Comparison of ENCODE assay signal across 15 cellular contexts in the genomic region with DNA sequence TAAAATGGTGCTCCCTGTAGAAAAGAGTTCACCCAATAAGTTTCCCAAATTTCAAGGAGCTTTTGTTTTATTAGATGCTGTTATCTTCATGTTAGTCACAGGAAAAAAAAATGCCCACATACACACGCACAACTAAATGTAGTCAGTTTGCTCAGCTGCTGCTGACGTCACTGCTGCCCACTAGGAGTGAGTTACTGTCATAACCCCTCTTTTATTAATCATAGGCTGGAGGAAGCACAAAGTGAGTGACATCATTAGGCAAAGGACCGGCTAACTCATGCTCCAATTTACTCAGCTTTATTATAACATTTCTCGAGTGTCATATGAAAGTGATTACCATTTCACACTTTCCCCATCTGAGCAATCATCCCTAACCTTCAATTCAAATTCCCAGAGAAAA. TPM values are rescaled to one million over a fixed set of nuclear protein-coding genes. Genes with fewer than 3 reads are reported as not detected.
DNase-seq lines count a peak whose midpoint lies in the region; ATAC-seq, FAIRE-seq and TF ChIP-seq lines count a peak whose summit lies in the region.
"Had no signal": no experiment of that assay in that cellular context is flagged by ENCODE, and none has a peak within 500 bp of the region (broad histone marks: within the 10 kb centered on the region; RNA-seq: fewer than 3 reads in every experiment).

No MANE protein-coding gene starts in this region.

- H3K4me2 ChIP-seq in K562 (ENCODE audit: insufficient read depth, low read length): no peak overlapping the region

- H3K27ac ChIP-seq in K562 (ENCODE audit: extremely low read depth, low read depth, low read length): no peak overlapping the region
- H3K27ac ChIP-seq in liver (ENCODE audit: low read depth in 1 of 2, low read length in 2 of 2): peak overlapping the region; percentile 68 to 96
- no peak overlapping the region for H3K27ac ChIP-seq in small intestine (ENCODE audit: low read depth in 1 of 2, low read length in 1 of 2)

- 3% methylated on average over 4 of the region's 4 CpGs for WGBS in K562 (ENCODE audit: insufficient coverage, low coverage, missing lambda C conversion rate)
- 80% methylated on average over 4 of the region's 4 CpGs for WGBS in liver
- WGBS in small intestine, 3 donors: 37 to 59% (median 50%) methylated on average over 4 of the region's 4 CpGs

- POLR2A ChIA-PET in K562 (lab: Yijun Ruan, JAX): no interaction called here
- POLR2A ChIA-PET in activated CD4-positive, alpha-beta memory T cell treated with anti-CD3 and anti-CD28 coated beads for 36 hours (lab: Charles Lee): no interaction called here

- H3K9me1 ChIP-seq in K562 (ENCODE audit: control insufficient read depth, insufficient read depth, low read length): no peaks in the 10 kb centered on the region

- H3K4me3 Mint-ChIP-seq in activated CD4-positive, alpha-beta memory T cell treated with anti-CD3 and anti-CD28 coated beads for 36 hours: no peak overlapping the region
- H3K4me3 Mint-ChIP-seq: effector memory CD8-positive, alpha-beta T cell had no signal

- H3K36me3 Mint-ChIP-seq in activated CD4-positive, alpha-beta memory T cell treated with anti-CD3 and anti-CD28 coated beads for 36 hours: no peaks in the 10 kb centered on the region

- H2AFZ ChIP-seq in K562 (ENCODE audit: low read depth, low read length): no peak overlapping the region

- H3K4me1 ChIP-seq in K562 (replicated peaks in 1 of 2; ENCODE audit: control insufficient read depth in 2 of 2, insufficient read depth in 2 of 2, low read length in 2 of 2): peaks cover 0 to 7% of the 10 kb centered on the region in 2 experiments; a peak in 1 of 5 replicates
- peaks cover 0 to 48% (median 12%) of the 10 kb centered on the region in 4 donors for H3K4me1 ChIP-seq in liver (ENCODE audit: control insufficient read depth in 4 of 4, insufficient read depth in 4 of 4, low read length in 3 of 4)
- peaks cover 0 to 6% of the 10 kb centered on the region in 2 donors for H3K4me1 ChIP-seq in small intestine (ENCODE audit: control insufficient read depth in 2 of 2, insufficient read depth in 1 of 2, low read depth in 1 of 2, low read length in 1 of 2)

- no peak for TF ChIP-seq POLR2A in K562 (conservative IDR thresholded peaks at IDR 0.05)

- peaks cover 19% of the 10 kb centered on the region for H3K27me3 Mint-ChIP-seq in activated CD4-positive, alpha-beta memory T cell treated with anti-CD3 and anti-CD28 coated beads for 36 hours

- H3K79me2 ChIP-seq in K562 (ENCODE audit: control insufficient read depth, insufficient read depth, low read length): no peaks in the 10 kb centered on the region

- H3K4me1 Mint-ChIP-seq in activated CD4-positive, alpha-beta memory T cell treated with anti-CD3 and anti-CD28 coated beads for 36 hours (ENCODE audit: low read depth): peaks cover 12% of the 10 kb centered on the region

- intact Hi-C loops in K562 (cut with micrococcal nuclease): loop anchor here (5.0 kb wide), 1 partner anchor 1382 kb away; no protein-coding TSS in a partner anchor
- intact Hi-C loops in activated CD4-positive, alpha-beta memory T cell treated with anti-CD3 and anti-CD28 coated beads for 36 hours (cut with micrococcal nuclease): no loop called here
- intact Hi-C loops in left cardiac atrium (cut with DNase I): loop anchor here in 1 of 2 donors (5.0 kb wide), 1 partner anchor 1382 kb away; no protein-coding TSS in a partner anchor

- no TSS peak for BruUV-seq in K562 (replicated peaks; lab: Mats Ljungman, UMichigan)

- H3K4me3 ChIP-seq in MG63 (no peak overlapping the region), K562 (no peak overlapping the region), liver (ENCODE audit: low read depth in 1 of 3, low read length in 3 of 3) (no peak overlapping the region), small intestine (ENCODE audit: low read depth in 1 of 2, low read length in 2 of 2) (no peak overlapping the region)

- no peaks in the 10 kb centered on the region for H3K36me3 ChIP-seq in MG63
- H3K36me3 ChIP-seq in K562 (ENCODE audit: control insufficient read depth, insufficient read depth, low read length): no peaks in the 10 kb centered on the region
- no peaks in the 10 kb centered on the region for H3K36me3 ChIP-seq in liver (ENCODE audit: control insufficient read depth in 4 of 4, insufficient read depth in 3 of 4, low read depth in 1 of 4, low read length in 3 of 4)
- H3K36me3 ChIP-seq in small intestine (ENCODE audit: control insufficient read depth in 2 of 2, insufficient read depth in 2 of 2, low read length in 2 of 2): no peaks in the 10 kb centered on the region

- no peak for TF ChIP-seq EP300 in K562 (IDR thresholded peaks at IDR 0.05; ENCODE audit: low read length)

- no peak for ATAC-seq in K562
- ATAC-seq in left cardiac atrium: no peak
- ATAC-seq: effector memory CD8-positive, alpha-beta T cell; stimulated activated naive CD8-positive, alpha-beta T cell treated with anti-CD3 and anti-CD28 coated beads, Interleukin-15, Interleukin-2, amounts not matched to agents 100 U/mL and 50 U/mL, for 24 hours had no signal

- in situ Hi-C loops in K562 (cut with MboI): no loop called here

- no peak for FAIRE-seq in K562 (lab: Jason Lieb, UNC)
- no peak for FAIRE-seq in small intestine (lab: Jason Lieb, UNC)
- FAIRE-seq: GM12891, H1 had no signal

- no peak for TF ChIP-seq RAD21 in K562 (CRISPR knock-in tag; conservative IDR thresholded peaks at IDR 0.05 in 1 of 2, IDR thresholded peaks at IDR 0.05 in 1 of 2)
- no peak for TF ChIP-seq RAD21 in liver (IDR thresholded peaks at IDR 0.05)

- no peaks in the 10 kb centered on the region for H3K27me3 ChIP-seq in MG63
- H3K27me3 ChIP-seq in K562 (ENCODE audit: control insufficient read depth in 2 of 2, insufficient read depth in 2 of 2, low read length in 2 of 2): peaks cover 0 to 5% of the 10 kb centered on the region in 2 experiments; a peak in 1 of 5 replicates
- no peaks in the 10 kb centered on the region for H3K27me3 ChIP-seq in liver (ENCODE audit: control insufficient read depth in 4 of 4, insufficient read depth in 4 of 4, low read length in 3 of 4)
- H3K27me3 ChIP-seq in small intestine (ENCODE audit: control insufficient read depth in 2 of 2, insufficient read depth in 2 of 2, low read length in 2 of 2): no peaks in the 10 kb centered on the region

- H3K9ac ChIP-seq in K562 (ENCODE audit: insufficient read depth in 1 of 2, low read depth in 2 of 2, low read length in 2 of 2) (no peak overlapping the region), liver (ENCODE audit: low read depth in 1 of 2, low read length in 2 of 2) (no peak overlapping the region)

- no peaks in the 10 kb centered on the region for H4K20me1 ChIP-seq in K562 (replicated peaks; ENCODE audit: control insufficient read depth, insufficient read depth, low read length)

- H3K27ac Mint-ChIP-seq in activated CD4-positive, alpha-beta memory T cell treated with anti-CD3 and anti-CD28 coated beads for 36 hours: no peak overlapping the region

- no peaks in the 10 kb centered on the region for H3K9me3 Mint-ChIP-seq in activated CD4-positive, alpha-beta memory T cell treated with anti-CD3 and anti-CD28 coated beads for 36 hours
- H3K9me3 Mint-ChIP-seq: effector memory CD8-positive, alpha-beta T cell had no signal

- TF ChIP-seq CTCF in K562 (IDR thresholded peaks at IDR 0.05 in 2 of 3, conservative IDR thresholded peaks at IDR 0.05 in 1 of 3; ENCODE audit: insufficient read depth in 2 of 3, low read depth in 1 of 3, low read length in 3 of 3) (no peak), liver (IDR thresholded peaks at IDR 0.05; ENCODE audit: low read depth, low read length, missing input control) (no peak)

- peak; percentile 84 for DNase-seq in CD1c-positive myeloid dendritic cell (ENCODE audit: extremely low spot score)
- DNase-seq in MG63: peak; percentile 68
- DNase-seq in K562 (ENCODE audit: extremely low read depth in 1 of 4, low spot score in 3 of 4): no peak
- no peak for DNase-seq in small intestine
- no peak for DNase-seq in activated CD4-positive, CD25-positive, alpha-beta regulatory T cell treated with anti-CD3 and anti-CD28 coated beads, Interleukin-2, amount 50 U/mL, for 72 hours
- DNase-seq in activated CD4-positive, alpha-beta memory T cell treated with anti-CD3 and anti-CD28 coated beads for 36 hours: no peak
- no peak for DNase-seq in left cardiac atrium
- DNase-seq: effector memory CD8-positive, alpha-beta T cell; mesendoderm; OCI-M1; stimulated activated CD4-positive, alpha-beta T cell treated with anti-CD3 and anti-CD28 coated beads, Interleukin-2, amount 100 ng/mL, for 48 hours; stimulated activated naive CD8-positive, alpha-beta T cell treated with anti-CD3 and anti-CD28 coated beads, Interleukin-15, Interleukin-2, amounts not matched to agents 100 U/mL and 50 U/mL, for 24 hours had no signal

- CTCF ChIA-PET in K562 (lab: Yijun Ruan, JAX; ENCODE audit: low intra/inter-chr PET ratio): no interaction called here
- CTCF ChIA-PET in activated CD4-positive, alpha-beta memory T cell treated with anti-CD3 and anti-CD28 coated beads for 36 hours (lab: Charles Lee): no interaction called here

- H3K9me3 ChIP-seq in MG63: no peaks in the 10 kb centered on the region
- H3K9me3 ChIP-seq in K562 (replicated peaks; ENCODE audit: control insufficient read depth, insufficient read depth, low read depth, low read length): no peaks in the 10 kb centered on the region
- no peaks in the 10 kb centered on the region for H3K9me3 ChIP-seq in liver (ENCODE audit: control insufficient read depth in 4 of 4, low read length in 3 of 4)
- H3K9me3 ChIP-seq in small intestine (ENCODE audit: control insufficient read depth, low read depth): no peaks in the 10 kb centered on the region

RNA-seq across cellular contexts. Expression of a gene that starts 6.7 kb away (rescaled TPM):
- total RNA-seq in MG63 (2014; rRNA removed; shearing (Covaris generic); ENCODE audit: low replicate concordance): 0.07 and 0.56 TPM in 2 replicates
- not detected in 2 replicates for total RNA-seq in K562 (2011; cell fraction: chromatin; rRNA removed; ENCODE audit: low replicate concordance)
- not detected in 2 replicates for total RNA-seq in K562 (2011; cell fraction: nucleolus; rRNA removed)
- total RNA-seq in K562 (2011; cell fraction: nucleoplasm; rRNA removed): not detected in 2 replicates
- total RNA-seq in K562 (2014; rRNA removed) (not detected in 2 replicates), K562 (2014; rRNA removed; fragmentation: Illumina TruSeq; extraction: Trizol) (not detected in 2 replicates), K562 (2015; rRNA removed; fragmentation: Illumina TruSeq; extraction: Trizol) (0.04 TPM in 1 of 2 replicates, not detected in the other), K562 (2021) (0.02 TPM in 2 replicates), liver (1 to 10 TPM in 1 of 2 donors, under 1 TPM in 1; 0.23 to 8.9 TPM), left cardiac atrium (10 to 100 TPM in 1 of 2 donors, 1 to 10 TPM in 1; 1.5 to 15.4 TPM)
- polyA plus RNA-seq in K562 (2011; rRNA removed) (not detected in 2 replicates), K562 (2014; fragmentation: Illumina TruSeq; extraction: Trizol) (not detected in 2 replicates), K562 (2014; fragmentation: Nextera tagmentation; extraction: Ambion mirVana) (not detected), K562 (2014; rRNA removed) (not detected in 2 replicates), liver (1 to 10 TPM; 1.4 to 4.6 TPM), small intestine (under 1 TPM in 2 of 3 donors, not detected in 1; 0.27 to 0.63 TPM)
- 0.03 TPM in 1 of 2 replicates, not detected in the other for polyA plus RNA-seq in K562 (2011; cell fraction: cytosol; rRNA removed)
- not detected in 2 replicates for polyA plus RNA-seq in K562 (2011; cell fraction: nucleus; rRNA removed)
- 0.01 and 0.04 TPM in 2 replicates for polyA plus RNA-seq in K562 (2012)
- polyA minus RNA-seq in K562 (2011; rRNA and poly(A)+ RNA removed): 0.07 TPM in 1 of 2 replicates, not detected in the other
- polyA minus RNA-seq in K562 (2011; cell fraction: cytosol; rRNA and poly(A)+ RNA removed): not detected in 2 replicates
- polyA minus RNA-seq in K562 (2011; cell fraction: nucleus; rRNA and poly(A)+ RNA removed): not detected in 2 replicates
- not detected for total RNA-seq in activated CD4-positive, alpha-beta memory T cell treated with anti-CD3 and anti-CD28 coated beads for 36 hours

Comparison
In these comparisons a context has a peak if more than half of its experiments do, and no peak if none do; other contexts are left out.
1. DNase-seq: peak in CD1c-positive myeloid dendritic cell (single experiment) and MG63 (single experiment); none in K562 (0 of 4), small intestine (single experiment), activated CD4-positive, CD25-positive, alpha-beta regulatory T cell treated with anti-CD3 and anti-CD28 coated beads, Interleukin-2, amount 50 U/mL, for 72 hours (single experiment), activated CD4-positive, alpha-beta memory T cell treated with anti-CD3 and anti-CD28 coated beads for 36 hours (single experiment) and left cardiac atrium (single experiment).
2. H3K27ac ChIP-seq: peak in liver (2 of 2); none in K562 (single experiment) and small intestine (0 of 2).